1 cellular context compared by ENCODE assay signal in the genomic region with DNA sequence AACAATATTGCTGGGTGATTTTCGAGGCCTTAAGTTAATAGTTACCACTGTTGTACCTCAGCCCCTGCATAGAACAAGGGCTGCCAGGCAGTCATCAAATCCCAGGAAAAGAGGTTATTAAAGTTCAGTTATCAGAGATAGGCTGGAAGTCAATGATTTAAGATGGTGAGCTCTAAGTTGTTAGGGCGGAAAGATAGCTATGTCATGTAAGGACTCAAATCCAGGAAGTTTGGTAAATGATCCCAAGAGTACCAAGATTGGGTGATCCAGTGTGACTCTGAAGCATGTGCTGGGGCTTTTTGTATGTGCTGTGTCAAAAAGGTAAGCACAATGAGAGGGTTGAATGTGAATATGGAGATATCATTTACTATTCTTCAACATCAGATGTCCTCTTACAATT.
TF ChIP-seq lines count a peak whose summit lies in the region.

No MANE protein-coding gene starts in this region.

TF ChIP-seq in GM23338, 12 proteins besides CTCF, POLR2A, EP300 and RAD21 (continued from another document):
- TF ChIP-seq, protein P1, sequence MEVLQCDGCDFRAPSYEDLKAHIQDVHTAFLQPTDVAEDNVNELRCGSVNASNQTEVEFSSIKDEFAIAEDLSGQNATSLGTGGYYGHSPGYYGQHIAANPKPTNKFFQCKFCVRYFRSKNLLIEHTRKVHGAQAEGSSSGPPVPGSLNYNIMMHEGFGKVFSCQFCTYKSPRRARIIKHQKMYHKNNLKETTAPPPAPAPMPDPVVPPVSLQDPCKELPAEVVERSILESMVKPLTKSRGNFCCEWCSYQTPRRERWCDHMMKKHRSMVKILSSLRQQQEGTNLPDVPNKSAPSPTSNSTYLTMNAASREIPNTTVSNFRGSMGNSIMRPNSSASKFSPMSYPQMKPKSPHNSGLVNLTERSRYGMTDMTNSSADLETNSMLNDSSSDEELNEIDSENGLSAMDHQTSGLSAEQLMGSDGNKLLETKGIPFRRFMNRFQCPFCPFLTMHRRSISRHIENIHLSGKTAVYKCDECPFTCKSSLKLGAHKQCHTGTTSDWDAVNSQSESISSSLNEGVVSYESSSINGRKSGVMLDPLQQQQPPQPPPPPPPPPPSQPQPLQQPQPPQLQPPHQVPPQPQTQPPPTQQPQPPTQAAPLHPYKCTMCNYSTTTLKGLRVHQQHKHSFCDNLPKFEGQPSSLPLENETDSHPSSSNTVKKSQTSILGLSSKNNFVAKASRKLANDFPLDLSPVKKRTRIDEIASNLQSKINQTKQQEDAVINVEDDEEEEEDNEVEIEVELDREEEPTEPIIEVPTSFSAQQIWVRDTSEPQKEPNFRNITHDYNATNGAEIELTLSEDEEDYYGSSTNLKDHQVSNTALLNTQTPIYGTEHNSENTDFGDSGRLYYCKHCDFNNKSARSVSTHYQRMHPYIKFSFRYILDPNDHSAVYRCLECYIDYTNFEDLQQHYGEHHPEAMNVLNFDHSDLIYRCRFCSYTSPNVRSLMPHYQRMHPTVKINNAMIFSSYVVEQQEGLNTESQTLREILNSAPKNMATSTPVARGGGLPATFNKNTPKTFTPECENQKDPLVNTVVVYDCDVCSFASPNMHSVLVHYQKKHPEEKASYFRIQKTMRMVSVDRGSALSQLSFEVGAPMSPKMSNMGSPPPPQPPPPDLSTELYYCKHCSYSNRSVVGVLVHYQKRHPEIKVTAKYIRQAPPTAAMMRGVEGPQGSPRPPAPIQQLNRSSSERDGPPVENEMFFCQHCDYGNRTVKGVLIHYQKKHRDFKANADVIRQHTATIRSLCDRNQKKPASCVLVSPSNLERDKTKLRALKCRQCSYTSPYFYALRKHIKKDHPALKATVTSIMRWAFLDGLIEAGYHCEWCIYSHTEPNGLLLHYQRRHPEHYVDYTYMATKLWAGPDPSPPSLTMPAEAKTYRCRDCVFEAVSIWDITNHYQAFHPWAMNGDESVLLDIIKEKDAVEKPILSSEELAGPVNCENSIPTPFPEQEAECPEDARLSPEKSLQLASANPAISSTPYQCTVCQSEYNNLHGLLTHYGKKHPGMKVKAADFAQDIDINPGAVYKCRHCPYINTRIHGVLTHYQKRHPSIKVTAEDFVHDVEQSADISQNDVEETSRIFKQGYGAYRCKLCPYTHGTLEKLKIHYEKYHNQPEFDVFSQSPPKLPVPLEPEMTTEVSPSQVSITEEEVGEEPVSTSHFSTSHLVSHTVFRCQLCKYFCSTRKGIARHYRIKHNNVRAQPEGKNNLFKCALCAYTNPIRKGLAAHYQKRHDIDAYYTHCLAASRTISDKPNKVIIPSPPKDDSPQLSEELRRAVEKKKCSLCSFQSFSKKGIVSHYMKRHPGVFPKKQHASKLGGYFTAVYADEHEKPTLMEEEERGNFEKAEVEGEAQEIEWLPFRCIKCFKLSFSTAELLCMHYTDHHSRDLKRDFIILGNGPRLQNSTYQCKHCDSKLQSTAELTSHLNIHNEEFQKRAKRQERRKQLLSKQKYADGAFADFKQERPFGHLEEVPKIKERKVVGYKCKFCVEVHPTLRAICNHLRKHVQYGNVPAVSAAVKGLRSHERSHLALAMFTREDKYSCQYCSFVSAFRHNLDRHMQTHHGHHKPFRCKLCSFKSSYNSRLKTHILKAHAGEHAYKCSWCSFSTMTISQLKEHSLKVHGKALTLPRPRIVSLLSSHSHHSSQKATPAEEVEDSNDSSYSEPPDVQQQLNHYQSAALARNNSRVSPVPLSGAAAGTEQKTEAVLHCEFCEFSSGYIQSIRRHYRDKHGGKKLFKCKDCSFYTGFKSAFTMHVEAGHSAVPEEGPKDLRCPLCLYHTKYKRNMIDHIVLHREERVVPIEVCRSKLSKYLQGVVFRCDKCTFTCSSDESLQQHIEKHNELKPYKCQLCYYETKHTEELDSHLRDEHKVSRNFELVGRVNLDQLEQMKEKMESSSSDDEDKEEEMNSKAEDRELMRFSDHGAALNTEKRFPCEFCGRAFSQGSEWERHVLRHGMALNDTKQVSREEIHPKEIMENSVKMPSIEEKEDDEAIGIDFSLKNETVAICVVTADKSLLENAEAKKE (CRISPR knock-in tag; IDR thresholded peaks at IDR 0.05): no peak
- TF ChIP-seq ZNF331 (CRISPR knock-in tag; IDR thresholded peaks at IDR 0.05; ENCODE audit: low read depth) (no peak), ZNF114 (CRISPR knock-in tag; IDR thresholded peaks at IDR 0.05) (no peak), EZH2phosphoT487 (IDR thresholded peaks at IDR 0.05; ENCODE audit: unreplicated experiment) (no peak), JUNB (IDR thresholded peaks at IDR 0.05; ENCODE audit: unreplicated experiment) (no peak)
